ENCODE assay signal across 1 cellular context in the genomic region with DNA sequence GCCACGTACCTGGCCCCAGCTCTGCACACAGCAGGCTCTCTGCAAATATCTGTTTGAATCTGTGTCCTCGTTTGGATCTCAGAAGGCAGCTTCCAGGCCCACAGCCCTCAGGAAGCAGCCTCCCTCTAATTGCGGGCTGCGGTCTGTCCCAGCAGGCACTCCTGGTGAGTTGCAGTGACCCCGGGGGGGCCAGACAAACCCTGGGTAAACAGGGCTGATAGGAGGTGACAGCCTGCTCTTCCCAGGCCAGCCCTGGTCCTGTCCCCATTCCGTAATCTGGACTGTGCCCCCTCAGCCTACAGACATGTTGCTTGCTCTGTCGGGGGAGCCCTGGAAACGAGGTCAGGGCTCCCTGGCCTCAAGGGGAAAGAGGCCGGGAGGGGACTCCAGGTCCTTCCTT.
TF ChIP-seq lines count a peak whose summit lies in the region.

No MANE protein-coding gene starts in this region.

TF ChIP-seq in HepG2, 621 proteins besides CTCF, POLR2A, EP300 and RAD21 (continued from another document and continues in another):
- TF ChIP-seq ZNF512B (CRISPR knock-in tag; IDR thresholded peaks at IDR 0.05; ENCODE audit: borderline replicate concordance) (no peak; the same call in 1 of the 2 replicates), CBFB (CRISPR knock-in tag; IDR thresholded peaks at IDR 0.05) (0 out of 2 replicates have a peak, but pooled peaks have one; percentile 27), RARG (CRISPR knock-in tag; IDR thresholded peaks at IDR 0.05; ENCODE audit: low read depth) (no peak), SMC3 (IDR thresholded peaks at IDR 0.05; ENCODE audit: low read length) (no peak), SP1 (IDR thresholded peaks at IDR 0.05) (no peak), SP1 (CRISPR knock-in tag; IDR thresholded peaks at IDR 0.05) (no peak), NFAT5 (CRISPR knock-in tag; IDR thresholded peaks at IDR 0.05) (no peak), ZFP1 (CRISPR knock-in tag; IDR thresholded peaks at IDR 0.05) (no peak), MIER3 (CRISPR knock-in tag; IDR thresholded peaks at IDR 0.05; ENCODE audit: borderline replicate concordance) (no peak), SPEN (CRISPR knock-in tag; IDR thresholded peaks at IDR 0.05; ENCODE audit: low read depth) (no peak), HMG20B (CRISPR knock-in tag; conservative IDR thresholded peaks at IDR 0.05) (no peak), CC2D1A (CRISPR knock-in tag; IDR thresholded peaks at IDR 0.05) (no peak), SCMH1 (CRISPR knock-in tag; IDR thresholded peaks at IDR 0.05; ENCODE audit: borderline replicate concordance) (no peak), ZNF768 (CRISPR knock-in tag; IDR thresholded peaks at IDR 0.05) (0 out of 2 replicates have a peak, but pooled peaks have one; percentile 16), ZNF891 (CRISPR knock-in tag; IDR thresholded peaks at IDR 0.05) (no peak), ZNF335 (CRISPR knock-in tag; IDR thresholded peaks at IDR 0.05) (no peak), ZNF780A (CRISPR knock-in tag; IDR thresholded peaks at IDR 0.05) (no peak), RCOR2 (CRISPR knock-in tag; IDR thresholded peaks at IDR 0.05) (no peak), ZNF558 (CRISPR knock-in tag; IDR thresholded peaks at IDR 0.05; ENCODE audit: borderline replicate concordance) (peak; percentile 73; the same call in 1 of the 2 replicates), POLR2AphosphoS5 (IDR thresholded peaks at IDR 0.05; ENCODE audit: low read depth, low read length) (no peak), MTF1 (CRISPR knock-in tag; IDR thresholded peaks at IDR 0.05) (no peak), DR1 (CRISPR knock-in tag; IDR thresholded peaks at IDR 0.05) (no peak), SMARCC2 (IDR thresholded peaks at IDR 0.05) (no peak), ZMAT5 (CRISPR knock-in tag; IDR thresholded peaks at IDR 0.05; ENCODE audit: borderline replicate concordance, low read depth) (no peak), KAT7 (CRISPR knock-in tag; IDR thresholded peaks at IDR 0.05; ENCODE audit: borderline replicate concordance) (no peak), POLR2G (IDR thresholded peaks at IDR 0.05; ENCODE audit: low read depth, low read length) (no peak), ASH2L (IDR thresholded peaks at IDR 0.05; ENCODE audit: insufficient read length, low read depth, low read length) (no peak), YEATS4 (CRISPR knock-in tag; IDR thresholded peaks at IDR 0.05; ENCODE audit: borderline replicate concordance) (no peak)
- TF ChIP-seq, protein P1, sequence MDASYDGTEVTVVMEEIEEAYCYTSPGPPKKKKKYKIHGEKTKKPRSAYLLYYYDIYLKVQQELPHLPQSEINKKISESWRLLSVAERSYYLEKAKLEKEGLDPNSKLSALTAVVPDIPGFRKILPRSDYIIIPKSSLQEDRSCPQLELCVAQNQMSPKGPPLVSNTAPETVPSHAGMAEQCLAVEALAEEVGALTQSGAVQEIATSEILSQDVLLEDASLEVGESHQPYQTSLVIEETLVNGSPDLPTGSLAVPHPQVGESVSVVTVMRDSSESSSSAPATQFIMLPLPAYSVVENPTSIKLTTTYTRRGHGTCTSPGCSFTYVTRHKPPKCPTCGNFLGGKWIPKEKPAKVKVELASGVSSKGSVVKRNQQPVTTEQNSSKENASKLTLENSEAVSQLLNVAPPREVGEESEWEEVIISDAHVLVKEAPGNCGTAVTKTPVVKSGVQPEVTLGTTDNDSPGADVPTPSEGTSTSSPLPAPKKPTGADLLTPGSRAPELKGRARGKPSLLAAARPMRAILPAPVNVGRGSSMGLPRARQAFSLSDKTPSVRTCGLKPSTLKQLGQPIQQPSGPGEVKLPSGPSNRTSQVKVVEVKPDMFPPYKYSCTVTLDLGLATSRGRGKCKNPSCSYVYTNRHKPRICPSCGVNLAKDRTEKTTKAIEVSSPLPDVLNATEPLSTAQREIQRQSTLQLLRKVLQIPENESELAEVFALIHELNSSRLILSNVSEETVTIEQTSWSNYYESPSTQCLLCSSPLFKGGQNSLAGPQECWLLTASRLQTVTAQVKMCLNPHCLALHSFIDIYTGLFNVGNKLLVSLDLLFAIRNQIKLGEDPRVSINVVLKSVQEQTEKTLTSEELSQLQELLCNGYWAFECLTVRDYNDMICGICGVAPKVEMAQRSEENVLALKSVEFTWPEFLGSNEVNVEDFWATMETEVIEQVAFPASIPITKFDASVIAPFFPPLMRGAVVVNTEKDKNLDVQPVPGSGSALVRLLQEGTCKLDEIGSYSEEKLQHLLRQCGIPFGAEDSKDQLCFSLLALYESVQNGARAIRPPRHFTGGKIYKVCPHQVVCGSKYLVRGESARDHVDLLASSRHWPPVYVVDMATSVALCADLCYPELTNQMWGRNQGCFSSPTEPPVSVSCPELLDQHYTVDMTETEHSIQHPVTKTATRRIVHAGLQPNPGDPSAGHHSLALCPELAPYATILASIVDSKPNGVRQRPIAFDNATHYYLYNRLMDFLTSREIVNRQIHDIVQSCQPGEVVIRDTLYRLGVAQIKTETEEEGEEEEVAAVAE (CRISPR knock-in tag; IDR thresholded peaks at IDR 0.05; ENCODE audit: borderline replicate concordance): no peak
- TF ChIP-seq, protein P2, sequence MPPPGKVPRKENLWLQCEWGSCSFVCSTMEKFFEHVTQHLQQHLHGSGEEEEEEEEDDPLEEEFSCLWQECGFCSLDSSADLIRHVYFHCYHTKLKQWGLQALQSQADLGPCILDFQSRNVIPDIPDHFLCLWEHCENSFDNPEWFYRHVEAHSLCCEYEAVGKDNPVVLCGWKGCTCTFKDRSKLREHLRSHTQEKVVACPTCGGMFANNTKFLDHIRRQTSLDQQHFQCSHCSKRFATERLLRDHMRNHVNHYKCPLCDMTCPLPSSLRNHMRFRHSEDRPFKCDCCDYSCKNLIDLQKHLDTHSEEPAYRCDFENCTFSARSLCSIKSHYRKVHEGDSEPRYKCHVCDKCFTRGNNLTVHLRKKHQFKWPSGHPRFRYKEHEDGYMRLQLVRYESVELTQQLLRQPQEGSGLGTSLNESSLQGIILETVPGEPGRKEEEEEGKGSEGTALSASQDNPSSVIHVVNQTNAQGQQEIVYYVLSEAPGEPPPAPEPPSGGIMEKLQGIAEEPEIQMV (CRISPR knock-in tag; IDR thresholded peaks at IDR 0.05; ENCODE audit: low read depth): no peak
- TF ChIP-seq, protein P3, sequence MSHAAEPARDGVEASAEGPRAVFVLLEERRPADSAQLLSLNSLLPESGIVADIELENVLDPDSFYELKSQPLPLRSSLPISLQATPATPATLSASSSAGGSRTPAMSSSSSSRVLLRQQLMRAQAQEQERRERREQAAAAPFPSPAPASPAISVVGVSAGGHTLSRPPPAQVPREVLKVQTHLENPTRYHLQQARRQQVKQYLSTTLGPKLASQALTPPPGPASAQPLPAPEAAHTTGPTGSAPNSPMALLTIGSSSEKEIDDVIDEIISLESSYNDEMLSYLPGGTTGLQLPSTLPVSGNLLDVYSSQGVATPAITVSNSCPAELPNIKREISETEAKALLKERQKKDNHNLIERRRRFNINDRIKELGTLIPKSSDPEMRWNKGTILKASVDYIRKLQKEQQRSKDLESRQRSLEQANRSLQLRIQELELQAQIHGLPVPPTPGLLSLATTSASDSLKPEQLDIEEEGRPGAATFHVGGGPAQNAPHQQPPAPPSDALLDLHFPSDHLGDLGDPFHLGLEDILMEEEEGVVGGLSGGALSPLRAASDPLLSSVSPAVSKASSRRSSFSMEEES (CRISPR knock-in tag; IDR thresholded peaks at IDR 0.05): no peak
- TF ChIP-seq, protein P4, sequence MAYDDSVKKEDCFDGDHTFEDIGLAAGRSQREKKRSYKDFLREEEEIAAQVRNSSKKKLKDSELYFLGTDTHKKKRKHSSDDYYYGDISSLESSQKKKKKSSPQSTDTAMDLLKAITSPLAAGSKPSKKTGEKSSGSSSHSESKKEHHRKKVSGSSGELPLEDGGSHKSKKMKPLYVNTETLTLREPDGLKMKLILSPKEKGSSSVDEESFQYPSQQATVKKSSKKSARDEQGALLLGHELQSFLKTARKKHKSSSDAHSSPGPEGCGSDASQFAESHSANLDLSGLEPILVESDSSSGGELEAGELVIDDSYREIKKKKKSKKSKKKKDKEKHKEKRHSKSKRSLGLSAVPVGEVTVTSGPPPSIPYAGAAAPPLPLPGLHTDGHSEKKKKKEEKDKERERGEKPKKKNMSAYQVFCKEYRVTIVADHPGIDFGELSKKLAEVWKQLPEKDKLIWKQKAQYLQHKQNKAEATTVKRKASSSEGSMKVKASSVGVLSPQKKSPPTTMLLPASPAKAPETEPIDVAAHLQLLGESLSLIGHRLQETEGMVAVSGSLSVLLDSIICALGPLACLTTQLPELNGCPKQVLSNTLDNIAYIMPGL (CRISPR knock-in tag; IDR thresholded peaks at IDR 0.05; ENCODE audit: borderline replicate concordance in 1 of 2, low read depth in 1 of 2): 0 out of 4 replicates have a peak, but pooled peaks of 1 of the 2 experiments have one; percentile 26
